ENCODE assay signal across 8 cellular contexts in genomic region chr6:81752084-81752968, GRCh38. TPM values are rescaled to one million over a fixed set of nuclear protein-coding genes. Genes with fewer than 3 reads are reported as not detected.
A peak's percentile ranks its signal among the peaks of the same experiment; 100 is the strongest.
DNase-seq lines count a peak whose midpoint lies in the region; ATAC-seq and TF ChIP-seq lines count a peak whose summit lies in the region.

TSS of gene TENT5A (minus strand) at chr6:81752681. CDS start at chr6:81752141, 540 bp downstream.

- H2AFZ ChIP-seq in hepatocyte = peak within 1 kb of the TSS; percentile 73

- H3K9me3 ChIP-seq in hepatocyte (ENCODE audit: low read depth) (no peaks in the 10 kb centered on the region), aorta (ENCODE audit: control insufficient read depth, low read length) (no peaks in the 10 kb centered on the region)

- H4K20me1 ChIP-seq in hepatocyte (ENCODE audit: insufficient read depth, poor library complexity, severe bottlenecking) = peaks cover 41% of the 10 kb centered on the region

- H3K27ac ChIP-seq in hepatocyte = peak within 1 kb of the TSS; percentile 99
- H3K27ac ChIP-seq in aorta (ENCODE audit: low read depth in 1 of 2, low read length in 2 of 2) = peak within 1 kb of the TSS; percentile 71 to 99

- peak within 1 kb of the TSS; percentile 87 for H3K4me3 ChIP-seq in astrocyte of the cerebellum (ENCODE audit: low read depth, low read length)
- peak within 1 kb of the TSS; percentile 63 for H3K4me3 ChIP-seq in hepatocyte
- H3K4me3 ChIP-seq in retinal pigment epithelial cell (ENCODE audit: low read length) = peak within 1 kb of the TSS; percentile 95
- peak within 1 kb of the TSS; percentile 84 to 100 for H3K4me3 ChIP-seq in aorta (ENCODE audit: low read length in 2 of 2)

- ATAC-seq in HG02678 (IDR thresholded peaks at IDR 0.05; ENCODE audit: unreplicated experiment) = peak; percentile 72
- ATAC-seq in aorta (ENCODE audit: low FRiP score) = peak; percentile 94

- H3K4me1 ChIP-seq in hepatocyte (ENCODE audit: insufficient read depth) (peaks cover 11% of the 10 kb centered on the region), aorta (ENCODE audit: control insufficient read depth in 1 of 2, insufficient read depth in 2 of 2, low read length in 2 of 2) (peaks cover 0 to 2% of the 10 kb centered on the region in 2 donors)

- peaks cover 47% of the 10 kb centered on the region for H3K79me2 ChIP-seq in hepatocyte

- peak; percentile 86 for DNase-seq in GM13976 (ENCODE audit: low spot score)
- peak; percentile 58 for DNase-seq in NCI-H1417 treated with DMSO at 0.1 percent for 48 hours (lab: John Stamatoyannopoulos, UW)
- DNase-seq in T1000 (lab: John Stamatoyannopoulos, UW) = peak; percentile 87
- peak; percentile 55 for DNase-seq in astrocyte of the cerebellum (ENCODE audit: low read depth)
- peak; percentile 96 for DNase-seq in hepatocyte (ENCODE audit: low spot score)
- peak; percentile 80 for DNase-seq in retinal pigment epithelial cell (ENCODE audit: low read depth)
- peak; percentile 96 to 97 for DNase-seq in aorta

- WGBS in hepatocyte (ENCODE audit: low lambda C conversion rate, missing lambda C conversion rate) = under 1% methylated on average over 35 of the region's 78 CpGs
- 0% methylated on average over 61 to 78 of the region's 78 CpGs for WGBS in aorta, 2 donors

- in situ Hi-C loops in GM13976 (cut with MboI; ENCODE audit: low sequenced_read_pairs, unreplicated experiment) = no loop called here
- in situ Hi-C loops in astrocyte of the cerebellum (cut with HindIII; ENCODE audit: low sequenced_read_pairs) = no loop called here

- TF ChIP-seq CTCF in GM13976 (IDR thresholded peaks at IDR 0.05; ENCODE audit: borderline replicate concordance, control extremely low read depth, extremely low read depth, insufficient read depth, missing control alignments) = no peak
- no peak for TF ChIP-seq CTCF in astrocyte of the cerebellum (IDR thresholded peaks at IDR 0.05; ENCODE audit: low read depth, low read length, missing control alignments)
- peak; percentile 33 for TF ChIP-seq CTCF in hepatocyte (IDR thresholded peaks at IDR 0.05; ENCODE audit: poor library complexity)
- TF ChIP-seq CTCF in retinal pigment epithelial cell (conservative IDR thresholded peaks at IDR 0.05; ENCODE audit: low read depth, low read length) = no peak

- H3K4me2 ChIP-seq in hepatocyte = peak within 1 kb of the TSS; percentile 93

- intact Hi-C loops in aorta (cut with DNase I) = loop anchor here (2.0 to 10.0 kb wide), 11 partner anchors 105 to 1538 kb away; no protein-coding TSS in a partner anchor

- peaks cover 5% of the 10 kb centered on the region for H3K36me3 ChIP-seq in hepatocyte (replicated peaks; ENCODE audit: insufficient read depth, low read depth)
- H3K36me3 ChIP-seq in aorta (ENCODE audit: control insufficient read depth in 1 of 2, insufficient read depth in 2 of 2, low read length in 1 of 2) = no peaks in the 10 kb centered on the region

- no peaks in the 10 kb centered on the region for H3K9me2 ChIP-seq in hepatocyte (replicated peaks; ENCODE audit: insufficient read depth)

- H3K27me3 ChIP-seq in hepatocyte (no peaks in the 10 kb centered on the region), aorta (ENCODE audit: control insufficient read depth in 1 of 2, insufficient read depth in 2 of 2, low read length in 1 of 2) (no peaks in the 10 kb centered on the region)

RNA-seq across cellular contexts. Expression of gene TENT5A, which starts in this region (rescaled TPM):
- 87.4 and 101 TPM in 2 replicates for total RNA-seq in hepatocyte
- 79.6 and 90.7 TPM in 2 replicates for polyA plus RNA-seq in hepatocyte
- total RNA-seq in aorta = 10 to 100 TPM; 25.5 to 26.9 TPM
- 10 to 100 TPM in 1 of 2 donors, 1 to 10 TPM in 1; 9.6 to 21.7 TPM for polyA plus RNA-seq in aorta

Comparison
In these comparisons a context has a peak if more than half of its experiments do, and no peak if none do; other contexts are left out.
1. Peak in every context shown above with its lines: DNase-seq, ATAC-seq, H3K4me3 ChIP-seq and H3K27ac ChIP-seq.